ENCODE assay signal across 21 cellular contexts in genomic region chr9:99073347-99073746, GRCh38. TPM values are rescaled to one million over a fixed set of nuclear protein-coding genes. Genes with fewer than 3 reads are reported as not detected.
DNase-seq lines count a peak whose midpoint lies in the region; ATAC-seq, FAIRE-seq and TF ChIP-seq lines count a peak whose summit lies in the region.
"Had no signal": no experiment of that assay in that cellular context is flagged by ENCODE, and none has a peak within 500 bp of the region (broad histone marks: within the 10 kb centered on the region; RNA-seq: fewer than 3 reads in every experiment).

No MANE protein-coding gene starts in this region.

- 59% methylated on average over 2 of the region's 2 CpGs for WGBS in smooth muscle cell (ENCODE audit: low lambda C conversion rate)

- no peaks in the 10 kb centered on the region for H3K27me3 Mint-ChIP-seq in CD4-positive, CD25-positive, alpha-beta regulatory T cell
- H3K27me3 Mint-ChIP-seq in astrocyte (ENCODE audit: low read depth, unreplicated experiment) (no peaks in the 10 kb centered on the region), endothelial cell (ENCODE audit: unreplicated experiment) (peaks cover 2% of the 10 kb centered on the region)

- ATAC-seq in CD4-positive, CD25-positive, alpha-beta regulatory T cell (ENCODE audit: low read depth in 2 of 2), result no peak
- ATAC-seq: CD8-positive, alpha-beta T cell; GM12878 had no signal

- H3K4me2 ChIP-seq in astrocyte (ENCODE audit: low read length), result peak overlapping the region; percentile 3
- peak overlapping the region; percentile 22 for H3K4me2 ChIP-seq in smooth muscle cell
- H3K4me2 ChIP-seq: BLaER1 had no signal

- no peak for TF ChIP-seq CTCF in astrocyte (IDR thresholded peaks at IDR 0.05; ENCODE audit: insufficient read depth, low read depth, low read length)
- no peak for TF ChIP-seq CTCF in endothelial cell (IDR thresholded peaks at IDR 0.05; ENCODE audit: unreplicated experiment)
- TF ChIP-seq CTCF in smooth muscle cell (IDR thresholded peaks at IDR 0.05; ENCODE audit: borderline replicate concordance, insufficient read depth, poor library complexity, severe bottlenecking), result no peak

- no peaks in the 10 kb centered on the region for H3K36me3 Mint-ChIP-seq in CD4-positive, CD25-positive, alpha-beta regulatory T cell
- H3K36me3 Mint-ChIP-seq in astrocyte (ENCODE audit: low read depth, unreplicated experiment) (peaks cover 7% of the 10 kb centered on the region), endothelial cell (ENCODE audit: low read depth, unreplicated experiment) (peaks cover 11% of the 10 kb centered on the region)
- H3K36me3 Mint-ChIP-seq: CD14-positive monocyte; CD8-positive, alpha-beta T cell had no signal

- peaks cover 0 to 1% (median 0%) of the 10 kb centered on the region in 7 donors for H3K9me3 Mint-ChIP-seq in CD4-positive, CD25-positive, alpha-beta regulatory T cell
- H3K9me3 Mint-ChIP-seq in astrocyte (ENCODE audit: unreplicated experiment) (peaks cover 2% of the 10 kb centered on the region), endothelial cell (ENCODE audit: unreplicated experiment) (no peaks in the 10 kb centered on the region)
- H3K9me3 Mint-ChIP-seq: CD14-positive monocyte; CD8-positive, alpha-beta T cell; H9 had no signal

- no peak overlapping the region for H3K4me3 Mint-ChIP-seq in CD4-positive, CD25-positive, alpha-beta regulatory T cell
- H3K4me3 Mint-ChIP-seq in astrocyte (ENCODE audit: unreplicated experiment), result no peak overlapping the region
- peak overlapping the region; percentile 14 for H3K4me3 Mint-ChIP-seq in endothelial cell (ENCODE audit: unreplicated experiment)
- H3K4me3 Mint-ChIP-seq: CD14-positive monocyte; CD8-positive, alpha-beta T cell; H9 had no signal

- no peak for DNase-seq in CD4-positive, CD25-positive, alpha-beta regulatory T cell
- DNase-seq in astrocyte (ENCODE audit: low read depth), result no peak
- DNase-seq in endothelial cell (ENCODE audit: low spot score), result no peak
- no peak for DNase-seq in smooth muscle cell (lab: John Stamatoyannopoulos, UW; ENCODE audit: unreplicated experiment)
- no peak for DNase-seq in stimulated activated CD4-positive, alpha-beta T cell treated with anti-CD3 and anti-CD28 coated beads, Interleukin-15, amount 100 ng/mL, for 24 hours
- DNase-seq in NCI-H2227 treated with DMSO at 0.1 percent for 48 hours (lab: John Stamatoyannopoulos, UW), result no peak
- no peak for DNase-seq in COLO829 (ENCODE audit: low spot score)
- DNase-seq: 8988T; CD8-positive, alpha-beta T cell; COR-L47; DMS 273 treated with DMSO at 0.1 percent for 48 hours; DMS53; DND-41; EL; H9 had no signal

- H3K4me1 ChIP-seq in CD4-positive, CD25-positive, alpha-beta regulatory T cell (ENCODE audit: control insufficient read depth, insufficient read depth, low read length, poor library complexity, severe bottlenecking), result peaks cover 36% of the 10 kb centered on the region
- H3K4me1 ChIP-seq in astrocyte (ENCODE audit: insufficient read depth, low read length) (peaks cover 26% of the 10 kb centered on the region), smooth muscle cell (ENCODE audit: low read depth) (no peaks in the 10 kb centered on the region)

- H3K27me3 ChIP-seq in CD4-positive, CD25-positive, alpha-beta regulatory T cell (ENCODE audit: control insufficient read depth, insufficient read depth, low read length), result no peaks in the 10 kb centered on the region
- H3K27me3 ChIP-seq in astrocyte (ENCODE audit: insufficient read depth, low read length) (no peaks in the 10 kb centered on the region), smooth muscle cell (ENCODE audit: low read depth) (no peaks in the 10 kb centered on the region)
- H3K27me3 ChIP-seq: BLaER1 had no signal

- H4K20me1 ChIP-seq in astrocyte (ENCODE audit: insufficient read depth, low read length) (no peaks in the 10 kb centered on the region), smooth muscle cell (ENCODE audit: low read depth) (no peaks in the 10 kb centered on the region)
- H4K20me1 ChIP-seq: BLaER1 had no signal

- no peak overlapping the region for H3K9ac ChIP-seq in astrocyte (ENCODE audit: low read length)
- H3K9ac ChIP-seq in smooth muscle cell (ENCODE audit: low read depth), result no peak overlapping the region
- H3K9ac ChIP-seq: BLaER1 had no signal

- FAIRE-seq in astrocyte (lab: Jason Lieb, UNC), result no peak
- FAIRE-seq: GM12878, GM19239, H1 had no signal

- no peaks in the 10 kb centered on the region for H3K9me3 ChIP-seq in CD4-positive, CD25-positive, alpha-beta regulatory T cell (ENCODE audit: control insufficient read depth in 2 of 2, low read length in 2 of 2)
- H3K9me3 ChIP-seq in astrocyte (ENCODE audit: insufficient read depth, low read depth, low read length), result no peaks in the 10 kb centered on the region
- H3K9me3 ChIP-seq in smooth muscle cell (replicated peaks; ENCODE audit: low read depth), result no peaks in the 10 kb centered on the region
- H3K9me3 ChIP-seq: BLaER1 had no signal

- H3K36me3 ChIP-seq in CD4-positive, CD25-positive, alpha-beta regulatory T cell (ENCODE audit: control insufficient read depth, insufficient read depth, low read length), result no peaks in the 10 kb centered on the region
- H3K36me3 ChIP-seq in astrocyte (ENCODE audit: insufficient read depth, low read length), result no peaks in the 10 kb centered on the region
- no peaks in the 10 kb centered on the region for H3K36me3 ChIP-seq in smooth muscle cell (ENCODE audit: low read depth)
- H3K36me3 ChIP-seq: BLaER1 had no signal

- peak overlapping the region in 2 of 3 donors; percentile 10 to 62 for H3K27ac Mint-ChIP-seq in CD4-positive, CD25-positive, alpha-beta regulatory T cell
- H3K27ac Mint-ChIP-seq in astrocyte (ENCODE audit: unreplicated experiment) (no peak overlapping the region), endothelial cell (ENCODE audit: unreplicated experiment) (peak overlapping the region; percentile 75)
- H3K27ac Mint-ChIP-seq: CD14-positive monocyte; CD8-positive, alpha-beta T cell; H9 had no signal

- H3K4me1 Mint-ChIP-seq in CD4-positive, CD25-positive, alpha-beta regulatory T cell, result peaks cover 33 to 75% (median 51%) of the 10 kb centered on the region in 4 donors
- H3K4me1 Mint-ChIP-seq in astrocyte (ENCODE audit: low read depth, unreplicated experiment), result peaks cover 23% of the 10 kb centered on the region
- peaks cover 72% of the 10 kb centered on the region for H3K4me1 Mint-ChIP-seq in endothelial cell (ENCODE audit: unreplicated experiment)

- H2AFZ ChIP-seq in astrocyte (ENCODE audit: low read depth, low read length) (no peak overlapping the region), smooth muscle cell (ENCODE audit: low read depth) (no peak overlapping the region)

- no peak overlapping the region for H3K27ac ChIP-seq in CD4-positive, CD25-positive, alpha-beta regulatory T cell (ENCODE audit: insufficient read depth, low read length, poor library complexity, severe bottlenecking)
- H3K27ac ChIP-seq in astrocyte (ENCODE audit: low read depth, low read length) (no peak overlapping the region), smooth muscle cell (ENCODE audit: low read depth) (no peak overlapping the region)
- H3K27ac ChIP-seq: BLaER1, HL-60 had no signal

- H3K4me3 ChIP-seq in CD4-positive, CD25-positive, alpha-beta regulatory T cell (ENCODE audit: low read depth, low read length), result no peak overlapping the region
- no peak overlapping the region for H3K4me3 ChIP-seq in astrocyte (ENCODE audit: insufficient read depth, low read depth, low read length)
- no peak overlapping the region for H3K4me3 ChIP-seq in smooth muscle cell
- H3K4me3 ChIP-seq: BLaER1, GM12878 had no signal

- peaks cover 42% of the 10 kb centered on the region for H3F3A ChIP-seq in smooth muscle cell (ENCODE audit: low read depth)

- H3K79me2 ChIP-seq in astrocyte (ENCODE audit: insufficient read depth, low read length) (no peaks in the 10 kb centered on the region), smooth muscle cell (ENCODE audit: low read depth) (no peaks in the 10 kb centered on the region)

RNA-seq across cellular contexts. Expression of gene TGFBR1, which starts 31.6 kb away (rescaled TPM):
- total RNA-seq in CD4-positive, CD25-positive, alpha-beta regulatory T cell, result 24.9 TPM
- polyA plus RNA-seq in CD4-positive, CD25-positive, alpha-beta regulatory T cell, result 10 to 100 TPM; 18.0 to 27.0 (median 18.9) TPM
- total RNA-seq in astrocyte (203 and 213 TPM in 2 replicates), endothelial cell (ENCODE audit: unreplicated experiment) (206 TPM), smooth muscle cell (240 and 267 TPM in 2 replicates)
- 77.0 and 87.8 TPM in 2 replicates for polyA plus RNA-seq in smooth muscle cell
